In genomic region chr1:153569465-153569864, GRCh38 we compare ENCODE assay signal across 14 cellular contexts. TPM values are rescaled to one million over a fixed set of nuclear protein-coding genes. Genes with fewer than 3 reads are reported as not detected.
DNase-seq lines count a peak whose midpoint lies in the region; ATAC-seq and TF ChIP-seq lines count a peak whose summit lies in the region.
"Had no signal": no experiment of that assay in that cellular context is flagged by ENCODE, and none has a peak within 500 bp of the region (broad histone marks: within the 10 kb centered on the region; RNA-seq: fewer than 3 reads in every experiment).

No MANE protein-coding gene starts in this region.

- POLR2A ChIA-PET in activated CD8-positive, alpha-beta T cell treated with anti-CD3 and anti-CD28 coated beads, Interleukin-2, amount 10 ng/mL, durations not matched to agents 7 days and 5 days (lab: Charles Lee) = interaction anchor here (1.7 kb wide), 1 partner anchor 59 kb away, joined by 3 read pairs; no protein-coding TSS in a partner anchor

- H3K9ac ChIP-seq in OCI-LY3 (ENCODE audit: low read length) = no peak overlapping the region

- H3K36me3 ChIP-seq in OCI-LY3 (replicated peaks; ENCODE audit: low read depth, low read length) = no peaks in the 10 kb centered on the region
- H3K36me3 ChIP-seq: BE2C had no signal

- ATAC-seq in activated CD8-positive, alpha-beta T cell treated with anti-CD3 and anti-CD28 coated beads, Interleukin-2, amount 10 ng/mL, durations not matched to agents 7 days and 5 days = no peak
- ATAC-seq: natural killer cell treated with Interleukin-12 subunit alpha and Interleukin-12 subunit beta and Interleukin-15 and Interleukin-18, amount 100 ng/mL, for 72 hours had no signal

- H2AFZ ChIP-seq in OCI-LY3 (ENCODE audit: low read depth, low read length) = peak overlapping the region; percentile 40; the same call in 1 of the 2 replicates

- H3K9me3 Mint-ChIP-seq in CD14-positive monocyte = no peaks in the 10 kb centered on the region
- H3K9me3 Mint-ChIP-seq in activated CD8-positive, alpha-beta T cell treated with anti-CD3 and anti-CD28 coated beads, Interleukin-2, amount 10 ng/mL, durations not matched to agents 7 days and 5 days (ENCODE audit: insufficient read depth) = no peaks in the 10 kb centered on the region
- H3K9me3 Mint-ChIP-seq: natural killer cell treated with Interleukin-12 subunit alpha and Interleukin-12 subunit beta and Interleukin-15 and Interleukin-18, amount 100 ng/mL, for 72 hours had no signal

- peak overlapping the region in 1 of 7 donors; percentile 21 for H3K27ac Mint-ChIP-seq in CD14-positive monocyte
- H3K27ac Mint-ChIP-seq in activated CD8-positive, alpha-beta T cell treated with anti-CD3 and anti-CD28 coated beads, Interleukin-2, amount 10 ng/mL, durations not matched to agents 7 days and 5 days = no peak overlapping the region

- H3K9me3 ChIP-seq in OCI-LY3 (ENCODE audit: insufficient read depth, low read length) = no peaks in the 10 kb centered on the region
- H3K9me3 ChIP-seq: BE2C had no signal

- no peaks in the 10 kb centered on the region for H3K79me2 ChIP-seq in OCI-LY3 (ENCODE audit: low read length)

- no peak overlapping the region for H3K27ac ChIP-seq in OCI-LY3 (ENCODE audit: low read length)
- H3K27ac ChIP-seq in epithelial cell of prostate = peak overlapping the region; percentile 100
- H3K27ac ChIP-seq: SK-N-MC had no signal

- no peak for TF ChIP-seq CTCF in OCI-LY3 (IDR thresholded peaks at IDR 0.05; ENCODE audit: low read depth, low read length)
- no peak for TF ChIP-seq CTCF in CD14-positive monocyte (IDR thresholded peaks at IDR 0.05)

- H3K4me3 Mint-ChIP-seq in CD14-positive monocyte = no peak overlapping the region
- no peak overlapping the region for H3K4me3 Mint-ChIP-seq in activated CD8-positive, alpha-beta T cell treated with anti-CD3 and anti-CD28 coated beads, Interleukin-2, amount 10 ng/mL, durations not matched to agents 7 days and 5 days

- CTCF ChIA-PET in activated CD8-positive, alpha-beta T cell treated with anti-CD3 and anti-CD28 coated beads, Interleukin-2, amount 10 ng/mL, durations not matched to agents 7 days and 5 days (lab: Charles Lee) = interaction anchor here (1.0 to 7.4 kb wide), 14 partner anchors 9 to 102 kb away, joined by 3 to 245 read pairs (median 13); partner anchors contain the start of genes CHTOP, S100A1, S100A13 and S100A4

- H3K36me3 Mint-ChIP-seq in CD14-positive monocyte = peaks cover 0 to 5% of the 10 kb centered on the region in 2 donors
- H3K36me3 Mint-ChIP-seq in activated CD8-positive, alpha-beta T cell treated with anti-CD3 and anti-CD28 coated beads, Interleukin-2, amount 10 ng/mL, durations not matched to agents 7 days and 5 days (ENCODE audit: low read depth) = no peaks in the 10 kb centered on the region
- H3K36me3 Mint-ChIP-seq: natural killer cell treated with Interleukin-12 subunit alpha and Interleukin-12 subunit beta and Interleukin-15 and Interleukin-18, amount 100 ng/mL, for 72 hours had no signal

- intact Hi-C loops in CD14-positive monocyte (cut with micrococcal nuclease) = loop anchor here (5.0 kb wide), 2 partner anchors 57 to 1522 kb away; no protein-coding TSS in a partner anchor

- DNase-seq in epithelial cell of prostate (ENCODE audit: low read depth, low spot score) (no peak), CD14-positive monocyte (ENCODE audit: low spot score) (no peak)
- no peak for DNase-seq in activated CD8-positive, alpha-beta T cell treated with anti-CD3 and anti-CD28 coated beads, Interleukin-2, amount 10 ng/mL, durations not matched to agents 7 days and 5 days
- DNase-seq: activated effector memory CD4-positive, alpha-beta T cell treated with anti-CD3 and anti-CD28 coated beads, Interleukin-2, amount 50 U/mL, for 16 hours; BE2C; DMS153; MV-4-11; NCI-H2029 treated with DMSO at 0.1 percent for 48 hours; NCI-H526; OCI-M1 had no signal

- 0 out of 2 replicates have a peak, but pooled peaks cover 5% of the 10 kb centered on the region for H3K27me3 ChIP-seq in OCI-LY3 (ENCODE audit: low read depth, low read length)
- H3K27me3 ChIP-seq: BE2C had no signal

- peaks cover 55% of the 10 kb centered on the region for H3K4me1 ChIP-seq in OCI-LY3 (ENCODE audit: low read length)

- peaks cover 0 to 8% (median 2%) of the 10 kb centered on the region in 3 donors for H3K27me3 Mint-ChIP-seq in CD14-positive monocyte (ENCODE audit: low read depth in 3 of 3)
- peaks cover 11% of the 10 kb centered on the region for H3K27me3 Mint-ChIP-seq in activated CD8-positive, alpha-beta T cell treated with anti-CD3 and anti-CD28 coated beads, Interleukin-2, amount 10 ng/mL, durations not matched to agents 7 days and 5 days (ENCODE audit: low read depth)

- H4K20me1 ChIP-seq in OCI-LY3 (ENCODE audit: insufficient read depth, low read length) = no peaks in the 10 kb centered on the region

- H3K4me1 Mint-ChIP-seq in CD14-positive monocyte = peaks cover 66% of the 10 kb centered on the region
- H3K4me1 Mint-ChIP-seq in activated CD8-positive, alpha-beta T cell treated with anti-CD3 and anti-CD28 coated beads, Interleukin-2, amount 10 ng/mL, durations not matched to agents 7 days and 5 days (ENCODE audit: low read depth) = peaks cover 52% of the 10 kb centered on the region

- no peak overlapping the region for H3K4me2 ChIP-seq in OCI-LY3 (ENCODE audit: low read length)

- H3K4me3 ChIP-seq in OCI-LY3 (ENCODE audit: low read length) = no peak overlapping the region

RNA-seq across cellular contexts. Expression of gene S100A2, which starts 3.8 kb away (rescaled TPM):
- polyA plus RNA-seq in CD14-positive monocyte = not detected
- under 1 TPM in 1 of 2 experiments, not detected in 1; 0.63 TPM for total RNA-seq in activated CD8-positive, alpha-beta T cell treated with anti-CD3 and anti-CD28 coated beads, Interleukin-2, amount 10 ng/mL, durations not matched to agents 7 days and 5 days

RNA-seq across cellular contexts. Expression of gene S100A3, which starts 20.4 kb away (rescaled TPM):
- under 1 TPM in 1 of 2 donors, not detected in 1; 0.54 TPM for polyA plus RNA-seq in CD14-positive monocyte
- total RNA-seq in activated CD8-positive, alpha-beta T cell treated with anti-CD3 and anti-CD28 coated beads, Interleukin-2, amount 10 ng/mL, durations not matched to agents 7 days and 5 days = not detected
- total RNA-seq: natural killer cell treated with Interleukin-12 subunit alpha and Interleukin-12 subunit beta and Interleukin-15 and Interleukin-18, amount 100 ng/mL, for 72 hours had no signal

RNA-seq across cellular contexts. Expression of gene S100A4, which starts 23.9 kb away (rescaled TPM):
- polyA plus RNA-seq in CD14-positive monocyte = 1,000 to 10,000 TPM; 6,092 to 7,344 TPM
- 100 to 1,000 TPM; 628 to 665 TPM for total RNA-seq in activated CD8-positive, alpha-beta T cell treated with anti-CD3 and anti-CD28 coated beads, Interleukin-2, amount 10 ng/mL, durations not matched to agents 7 days and 5 days

RNA-seq across cellular contexts. Expression of gene S100A5, which starts 28.7 kb away (rescaled TPM):
- polyA plus RNA-seq in CD14-positive monocyte = 1 to 10 TPM in 1 of 2 donors, not detected in 1; 1.4 TPM
- total RNA-seq in activated CD8-positive, alpha-beta T cell treated with anti-CD3 and anti-CD28 coated beads, Interleukin-2, amount 10 ng/mL, durations not matched to agents 7 days and 5 days = 1 to 10 TPM; 1.8 to 1.9 TPM
- total RNA-seq: lung microvascular endothelial cell; natural killer cell treated with Interleukin-12 subunit alpha and Interleukin-12 subunit beta and Interleukin-15 and Interleukin-18, amount 100 ng/mL, for 72 hours had no signal

RNA-seq across cellular contexts. Expression of gene S100A6, which starts 33.7 kb away (rescaled TPM):
- 1,000 to 10,000 TPM; 4,414 to 5,004 TPM for polyA plus RNA-seq in CD14-positive monocyte
- total RNA-seq in activated CD8-positive, alpha-beta T cell treated with anti-CD3 and anti-CD28 coated beads, Interleukin-2, amount 10 ng/mL, durations not matched to agents 7 days and 5 days = 100 to 1,000 TPM; 425 to 431 TPM
